12 cellular contexts compared by ENCODE assay signal in genomic region chr20:30168025-30168799, GRCh38.
DNase-seq lines count a peak whose midpoint lies in the region; ATAC-seq and TF ChIP-seq lines count a peak whose summit lies in the region.
"Had no signal": no experiment of that assay in that cellular context is flagged by ENCODE, and none has a peak within 500 bp of the region (broad histone marks: within the 10 kb centered on the region; RNA-seq: fewer than 3 reads in every experiment).

No MANE protein-coding gene starts in this region.

- no peak overlapping the region for H3K4me3 Mint-ChIP-seq in activated naive CD4-positive, alpha-beta T cell treated with anti-CD3 and anti-CD28 coated beads, Interleukin-2, amount 10 ng/mL, durations not matched to agents 7 days and 5 days
- peak overlapping the region; percentile 40 for H3K4me3 Mint-ChIP-seq in activated naive CD8-positive, alpha-beta T cell
- H3K4me3 Mint-ChIP-seq in natural killer cell treated with Interleukin-12 subunit alpha and Interleukin-12 subunit beta and Interleukin-15 and Interleukin-18, amount 100 ng/mL, for 72 hours, result no peak overlapping the region

- H3K9me3 Mint-ChIP-seq in activated naive CD4-positive, alpha-beta T cell treated with anti-CD3 and anti-CD28 coated beads, Interleukin-2, amount 10 ng/mL, durations not matched to agents 7 days and 5 days, result peaks cover 36% of the 10 kb centered on the region
- no peaks in the 10 kb centered on the region for H3K9me3 Mint-ChIP-seq in activated naive CD8-positive, alpha-beta T cell (ENCODE audit: low read depth)
- H3K9me3 Mint-ChIP-seq in natural killer cell treated with Interleukin-12 subunit alpha and Interleukin-12 subunit beta and Interleukin-15 and Interleukin-18, amount 100 ng/mL, for 72 hours, result peaks cover 5% of the 10 kb centered on the region

- intact Hi-C loops in testis (cut with DNase I; ENCODE audit: low total_unique reads), result no loop called here

- CTCF ChIA-PET in activated naive CD4-positive, alpha-beta T cell treated with anti-CD3 and anti-CD28 coated beads, Interleukin-2, amount 10 ng/mL, durations not matched to agents 7 days and 5 days (lab: Charles Lee), result no interaction called here

- no peak for ATAC-seq in natural killer cell treated with Interleukin-12 subunit alpha and Interleukin-12 subunit beta and Interleukin-15 and Interleukin-18, amount 100 ng/mL, for 72 hours
- ATAC-seq in GM18517 (IDR thresholded peaks at IDR 0.05; ENCODE audit: unreplicated experiment), result no peak

- no peak overlapping the region for H3K27ac ChIP-seq in testis
- H3K27ac ChIP-seq: ovary, VCaP had no signal

- no peaks in the 10 kb centered on the region for H3K36me3 ChIP-seq in testis (ENCODE audit: low read depth, missing control alignments)
- H3K36me3 ChIP-seq: ovary had no signal

- H3K27ac Mint-ChIP-seq in activated naive CD4-positive, alpha-beta T cell treated with anti-CD3 and anti-CD28 coated beads, Interleukin-2, amount 10 ng/mL, durations not matched to agents 7 days and 5 days, result no peak overlapping the region
- no peak overlapping the region for H3K27ac Mint-ChIP-seq in activated naive CD8-positive, alpha-beta T cell
- H3K27ac Mint-ChIP-seq in natural killer cell treated with Interleukin-12 subunit alpha and Interleukin-12 subunit beta and Interleukin-15 and Interleukin-18, amount 100 ng/mL, for 72 hours, result no peak overlapping the region

- H3K36me3 Mint-ChIP-seq in activated naive CD4-positive, alpha-beta T cell treated with anti-CD3 and anti-CD28 coated beads, Interleukin-2, amount 10 ng/mL, durations not matched to agents 7 days and 5 days, result peaks cover 35% of the 10 kb centered on the region
- peaks cover 8% of the 10 kb centered on the region for H3K36me3 Mint-ChIP-seq in activated naive CD8-positive, alpha-beta T cell
- H3K36me3 Mint-ChIP-seq in natural killer cell treated with Interleukin-12 subunit alpha and Interleukin-12 subunit beta and Interleukin-15 and Interleukin-18, amount 100 ng/mL, for 72 hours, result no peaks in the 10 kb centered on the region

- peak; percentile 24 for DNase-seq in activated naive CD4-positive, alpha-beta T cell treated with anti-CD3 and anti-CD28 coated beads, Interleukin-2, amount 50 U/mL, for 16 hours
- DNase-seq in activated naive CD4-positive, alpha-beta T cell treated with anti-CD3 and anti-CD28 coated beads, Interleukin-2, amount 10 ng/mL, durations not matched to agents 7 days and 5 days, result no peak
- peak; percentile 64 for DNase-seq in natural killer cell treated with Interleukin-12 subunit alpha and Interleukin-12 subunit beta and Interleukin-15 and Interleukin-18, amount 100 ng/mL, for 72 hours (ENCODE audit: low spot score)
- DNase-seq in testis (peak; percentile 65), NCI-H748 (lab: John Stamatoyannopoulos, UW; ENCODE audit: unreplicated experiment) (no peak), A172 (ENCODE audit: low spot score) (no peak)
- DNase-seq: kidney glomerular epithelial cell, NCI-H1105 had no signal

- H3K27me3 ChIP-seq in testis, result no peaks in the 10 kb centered on the region
- H3K27me3 ChIP-seq: ovary had no signal

- peak overlapping the region; percentile 26 to 51 for H3K4me3 ChIP-seq in testis
- H3K4me3 ChIP-seq: ovary had no signal

- 59 to 64% methylated on average over 18 to 41 of the region's 50 CpGs for WGBS in testis, 2 donors

- H3K27me3 Mint-ChIP-seq in activated naive CD4-positive, alpha-beta T cell treated with anti-CD3 and anti-CD28 coated beads, Interleukin-2, amount 10 ng/mL, durations not matched to agents 7 days and 5 days, result no peaks in the 10 kb centered on the region
- H3K27me3 Mint-ChIP-seq in activated naive CD8-positive, alpha-beta T cell, result no peaks in the 10 kb centered on the region
- no peaks in the 10 kb centered on the region for H3K27me3 Mint-ChIP-seq in natural killer cell treated with Interleukin-12 subunit alpha and Interleukin-12 subunit beta and Interleukin-15 and Interleukin-18, amount 100 ng/mL, for 72 hours

- peaks cover 38% of the 10 kb centered on the region for H3K4me1 Mint-ChIP-seq in activated naive CD4-positive, alpha-beta T cell treated with anti-CD3 and anti-CD28 coated beads, Interleukin-2, amount 10 ng/mL, durations not matched to agents 7 days and 5 days
- H3K4me1 Mint-ChIP-seq in activated naive CD8-positive, alpha-beta T cell (ENCODE audit: low read depth), result peaks cover 39% of the 10 kb centered on the region
- H3K4me1 Mint-ChIP-seq in natural killer cell treated with Interleukin-12 subunit alpha and Interleukin-12 subunit beta and Interleukin-15 and Interleukin-18, amount 100 ng/mL, for 72 hours (ENCODE audit: low read depth in 2 of 2), result peaks cover 0 to 2% of the 10 kb centered on the region in 2 donors

- no peak for TF ChIP-seq CTCF in testis (IDR thresholded peaks at IDR 0.05)

- no peaks in the 10 kb centered on the region for H3K9me3 ChIP-seq in testis
- H3K9me3 ChIP-seq: ovary had no signal

- TF ChIP-seq POLR2A in testis (IDR thresholded peaks at IDR 0.05), result no peak

- no peaks in the 10 kb centered on the region for H3K4me1 ChIP-seq in testis

Comparison
In these comparisons a context has a peak if more than half of its experiments do, and no peak if none do; other contexts are left out.
1. DNase-seq: peak in activated naive CD4-positive, alpha-beta T cell treated with anti-CD3 and anti-CD28 coated beads, Interleukin-2, amount 50 U/mL, for 16 hours (single experiment), natural killer cell treated with Interleukin-12 subunit alpha and Interleukin-12 subunit beta and Interleukin-15 and Interleukin-18, amount 100 ng/mL, for 72 hours (single experiment) and testis (single experiment); none in activated naive CD4-positive, alpha-beta T cell treated with anti-CD3 and anti-CD28 coated beads, Interleukin-2, amount 10 ng/mL, durations not matched to agents 7 days and 5 days (single experiment), NCI-H748 (single experiment) and A172 (single experiment).